31 cellular contexts compared by ENCODE assay signal in genomic region chr3:22326305-22326704, GRCh38.
"Had no signal": no experiment of that assay in that cellular context is flagged by ENCODE, and none has a peak within 500 bp of the region (broad histone marks: within the 10 kb centered on the region; RNA-seq: fewer than 3 reads in every experiment).

No MANE protein-coding gene starts in this region.

- H3K27me3 ChIP-seq: neural progenitor cell, ovary, right lobe of liver, sigmoid colon, spleen, suprapubic skin, testis, tibial artery, transverse colon, upper lobe of right lung, uterus had no signal

- H3K4me1 Mint-ChIP-seq: natural killer cell; nephron; neural progenitor cell; stimulated activated memory B cell treated with anti-CD40 and anti-IgM and Interleukin-4, amounts not matched to agents 10 μg/mL and 1 μg/mL and 100 μg/mL, for 72 hours; stimulated activated naive CD8-positive, alpha-beta T cell treated with anti-CD3 and anti-CD28 coated beads, Interleukin-15, amount 100 ng/mL, for 72 hours had no signal

- H3K9me3 ChIP-seq: ovary, psoas muscle, right lobe of liver, sigmoid colon, suprapubic skin, testis, tibial artery, transverse colon, upper lobe of right lung, uterus had no signal

- H3K79me2 ChIP-seq: parathyroid adenoma had no signal

- H3K9me3 Mint-ChIP-seq: nephron; neural progenitor cell; stimulated activated memory B cell treated with anti-CD40 and anti-IgM and Interleukin-4, amounts not matched to agents 10 μg/mL and 1 μg/mL and 100 μg/mL, for 72 hours; type B pancreatic cell had no signal

- H3K9ac ChIP-seq: neural progenitor cell, parathyroid adenoma had no signal

- H3K36me3 ChIP-seq: neural progenitor cell, ovary, right lobe of liver, sigmoid colon, spleen, suprapubic skin, tibial artery, transverse colon, upper lobe of right lung, uterus had no signal

- H3K27ac Mint-ChIP-seq: natural killer cell; nephron; neural progenitor cell; progenitor cell of endocrine pancreas; stimulated activated memory B cell treated with anti-CD40 and anti-IgM and Interleukin-4, amounts not matched to agents 10 μg/mL and 1 μg/mL and 100 μg/mL, for 72 hours; stimulated activated naive CD8-positive, alpha-beta T cell treated with anti-CD3 and anti-CD28 coated beads, Interleukin-15, amount 100 ng/mL, for 72 hours; type B pancreatic cell had no signal

- H3K36me3 Mint-ChIP-seq: natural killer cell; neural progenitor cell; stimulated activated memory B cell treated with anti-CD40 and anti-IgM and Interleukin-4, amounts not matched to agents 10 μg/mL and 1 μg/mL and 100 μg/mL, for 72 hours; type B pancreatic cell had no signal

- DNase-seq: natural killer cell; occipital lobe; ovary; posterior cingulate gyrus; psoas muscle; right cardiac atrium; right lobe of liver; sigmoid colon; spleen; stimulated activated CD4-positive, alpha-beta T cell treated with anti-CD3 and anti-CD28 coated beads, Interleukin-12 subunit alpha, Interleukin-12 subunit beta, amount 100 ng/mL, for 4 hours; stimulated activated CD4-positive, alpha-beta T cell treated with anti-CD3 and anti-CD28 coated beads, Interleukin-1b, Interleukin-23, amount 100 ng/mL, for 48 hours; stimulated activated CD4-positive, alpha-beta T cell treated with anti-CD3 and anti-CD28 coated beads, Interleukin-4, amount 100 ng/mL, for 1 hour; stimulated activated CD4-positive, alpha-beta T cell treated with anti-CD3 and anti-CD28 coated beads, Interleukin-4, amount 100 ng/mL, for 4 hours; stimulated activated CD8-positive, alpha-beta memory T cell treated with anti-CD3 and anti-CD28 coated beads, Interleukin-4, amount 100 ng/mL, for 48 hours; stimulated activated naive CD4-positive, alpha-beta T cell; stimulated activated naive CD8-positive, alpha-beta T cell treated with anti-CD3 and anti-CD28 coated beads, Interleukin-15, amount 100 ng/mL, for 72 hours; stimulated activated naive CD8-positive, alpha-beta T cell treated with anti-CD3 and anti-CD28 coated beads, Interleukin-15, Interleukin-2, amounts not matched to agents 100 U/mL and 50 U/mL, for 24 hours; substantia nigra; testis; tibial artery; transverse colon; upper lobe of right lung; uterus had no signal

- H3K27ac ChIP-seq: neural progenitor cell, ovary, parathyroid adenoma, psoas muscle, right lobe of liver, sigmoid colon, spleen, suprapubic skin, testis, tibial artery, transverse colon, upper lobe of right lung, uterus had no signal

- H3K27me3 Mint-ChIP-seq: progenitor cell of endocrine pancreas; stimulated activated memory B cell treated with anti-CD40 and anti-IgM and Interleukin-4, amounts not matched to agents 10 μg/mL and 1 μg/mL and 100 μg/mL, for 72 hours; stimulated activated naive CD8-positive, alpha-beta T cell treated with anti-CD3 and anti-CD28 coated beads, Interleukin-15, amount 100 ng/mL, for 72 hours had no signal

- ATAC-seq: natural killer cell; psoas muscle; right cardiac atrium; right lobe of liver; stimulated activated memory B cell treated with anti-CD40 and anti-IgM and Interleukin-4, amounts not matched to agents 10 μg/mL and 1 μg/mL and 100 μg/mL, for 72 hours; stimulated activated naive CD8-positive, alpha-beta T cell treated with anti-CD3 and anti-CD28 coated beads, Interleukin-15, amount 100 ng/mL, for 72 hours; stimulated activated naive CD8-positive, alpha-beta T cell treated with anti-CD3 and anti-CD28 coated beads, Interleukin-15, Interleukin-2, amounts not matched to agents 100 U/mL and 50 U/mL, for 24 hours; upper lobe of right lung had no signal

- H3K4me3 Mint-ChIP-seq: natural killer cell; nephron; neural progenitor cell; stimulated activated memory B cell treated with anti-CD40 and anti-IgM and Interleukin-4, amounts not matched to agents 10 μg/mL and 1 μg/mL and 100 μg/mL, for 72 hours; stimulated activated naive CD8-positive, alpha-beta T cell treated with anti-CD3 and anti-CD28 coated beads, Interleukin-15, amount 100 ng/mL, for 72 hours; type B pancreatic cell had no signal

- H3K4me1 ChIP-seq: neural progenitor cell, parathyroid adenoma, psoas muscle, right lobe of liver, sigmoid colon, spleen, suprapubic skin, testis, tibial artery, transverse colon, upper lobe of right lung, uterus had no signal

- H2AFZ ChIP-seq: neural progenitor cell, parathyroid adenoma had no signal

- H3K4me2 ChIP-seq: neural progenitor cell, smooth muscle cell had no signal

- H3K4me3 ChIP-seq: neural progenitor cell, ovary, psoas muscle, right lobe of liver, sigmoid colon, smooth muscle cell, spleen, suprapubic skin, testis, tibial artery, transverse colon, upper lobe of right lung, uterus had no signal
